Comparison of ENCODE assay signal across 19 cellular contexts in genomic region chr16:7602424-7602935, GRCh38.
"Had no signal": no experiment of that assay in that cellular context is flagged by ENCODE, and none has a peak within 500 bp of the region (broad histone marks: within the 10 kb centered on the region; RNA-seq: fewer than 3 reads in every experiment).

No MANE protein-coding gene starts in this region.

- H3K27me3 ChIP-seq: hepatocyte, left lung, ovary, suprapubic skin, thyroid gland, uterus had no signal

- H3K27ac ChIP-seq: hepatocyte, left lung, lower lobe of right lung, ovary, suprapubic skin, thyroid gland, uterus had no signal

- H3K79me2 ChIP-seq: hepatocyte had no signal

- H3K4me3 ChIP-seq: hepatocyte, left lung, lower lobe of right lung, ovary, smooth muscle cell, suprapubic skin, thyroid gland, uterus had no signal

- H3K9me3 ChIP-seq: left lung, lower lobe of right lung, ovary, suprapubic skin, thyroid gland, uterus had no signal

- H3K4me2 ChIP-seq: hepatocyte, smooth muscle cell had no signal

- DNase-seq: cerebellar nuclear complex; dermis blood vessel endothelial cell; foreskin melanocyte; head of caudate nucleus; left lung; lower lobe of right lung; midbrain; naive thymus-derived CD4-positive, alpha-beta T cell; nucleus accumbens; ovary; right cardiac atrium; stimulated activated CD4-positive, alpha-beta T cell treated with anti-CD3 and anti-CD28 coated beads, Interleukin-4, amount 100 ng/mL, for 1 hour; stimulated activated CD8-positive, alpha-beta memory T cell treated with anti-CD3 and anti-CD28 coated beads, Interleukin-4, amount 100 ng/mL, for 48 hours; stimulated activated naive CD8-positive, alpha-beta T cell treated with anti-CD3 and anti-CD28 coated beads, Interleukin-15, Interleukin-2, amounts not matched to agents 100 U/mL and 50 U/mL, for 24 hours; thyroid gland; uterus had no signal

- H3K4me1 ChIP-seq: left lung, lower lobe of right lung, suprapubic skin, uterus had no signal

- H2AFZ ChIP-seq: hepatocyte had no signal

- H3K36me3 ChIP-seq: left lung, lower lobe of right lung, ovary, suprapubic skin, thyroid gland, uterus had no signal
